In the genomic region with DNA sequence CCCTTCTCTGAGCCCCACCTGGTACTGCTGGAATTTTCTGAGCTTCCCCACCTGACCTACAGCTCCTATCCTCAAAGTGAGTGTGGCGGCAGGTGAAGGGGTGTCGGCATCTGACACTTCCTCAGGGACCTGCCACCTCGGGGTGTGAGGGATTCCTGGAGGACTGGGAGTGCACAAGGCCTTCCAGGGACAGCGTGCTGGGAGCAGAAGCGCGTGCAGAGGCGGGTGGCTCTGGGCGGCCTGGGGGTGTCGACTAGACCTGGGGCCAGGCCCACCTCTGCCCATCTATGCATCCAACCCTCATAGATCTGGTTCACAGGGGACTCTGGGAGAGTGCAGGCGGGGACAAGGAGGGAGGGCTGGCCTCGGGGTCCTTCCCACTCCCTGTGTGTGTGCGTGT, we compare ENCODE assay signal across 11 cellular contexts.
"Had no signal": no experiment of that assay in that cellular context is flagged by ENCODE, and none has a peak within 500 bp of the region (broad histone marks: within the 10 kb centered on the region; RNA-seq: fewer than 3 reads in every experiment).

No MANE protein-coding gene starts in this region.

- H3K27ac ChIP-seq: neutrophil, parathyroid adenoma had no signal

- DNase-seq: activated CD4-positive, alpha-beta T cell treated with anti-CD3 and anti-CD28 coated beads for 1 hour; activated CD4-positive, alpha-beta T cell treated with anti-CD3 and anti-CD28 coated beads, Interleukin-2, amount 50 U/mL, for 4 hours; activated naive CD4-positive, alpha-beta T cell; activated T-cell treated with anti-CD3 and anti-CD28 coated beads, Interleukin-2, amount 50 U/mL, for 72 hours; mammary epithelial cell; stimulated activated CD4-positive, alpha-beta T cell treated with anti-CD3 and anti-CD28 coated beads, Interleukin-4, amount 100 ng/mL, for 24 hours; stimulated activated naive CD8-positive, alpha-beta T cell treated with anti-CD3 and anti-CD28 coated beads, Interleukin-15, Interleukin-2, amounts not matched to agents 100 U/mL and 50 U/mL, for 24 hours had no signal

- H3K36me3 ChIP-seq: neutrophil had no signal

- H3K9me3 ChIP-seq: neutrophil had no signal

- ATAC-seq: activated T-cell treated with anti-CD3 and anti-CD28 coated beads, Interleukin-2, amount 50 U/mL, for 72 hours; esophagus mucosa; naive thymus-derived CD4-positive, alpha-beta T cell; stimulated activated naive CD8-positive, alpha-beta T cell treated with anti-CD3 and anti-CD28 coated beads, Interleukin-15, Interleukin-2, amounts not matched to agents 100 U/mL and 50 U/mL, for 24 hours had no signal

- H3K4me1 ChIP-seq: parathyroid adenoma had no signal
